Comparison of ENCODE assay signal across 1 cellular context in the genomic region with DNA sequence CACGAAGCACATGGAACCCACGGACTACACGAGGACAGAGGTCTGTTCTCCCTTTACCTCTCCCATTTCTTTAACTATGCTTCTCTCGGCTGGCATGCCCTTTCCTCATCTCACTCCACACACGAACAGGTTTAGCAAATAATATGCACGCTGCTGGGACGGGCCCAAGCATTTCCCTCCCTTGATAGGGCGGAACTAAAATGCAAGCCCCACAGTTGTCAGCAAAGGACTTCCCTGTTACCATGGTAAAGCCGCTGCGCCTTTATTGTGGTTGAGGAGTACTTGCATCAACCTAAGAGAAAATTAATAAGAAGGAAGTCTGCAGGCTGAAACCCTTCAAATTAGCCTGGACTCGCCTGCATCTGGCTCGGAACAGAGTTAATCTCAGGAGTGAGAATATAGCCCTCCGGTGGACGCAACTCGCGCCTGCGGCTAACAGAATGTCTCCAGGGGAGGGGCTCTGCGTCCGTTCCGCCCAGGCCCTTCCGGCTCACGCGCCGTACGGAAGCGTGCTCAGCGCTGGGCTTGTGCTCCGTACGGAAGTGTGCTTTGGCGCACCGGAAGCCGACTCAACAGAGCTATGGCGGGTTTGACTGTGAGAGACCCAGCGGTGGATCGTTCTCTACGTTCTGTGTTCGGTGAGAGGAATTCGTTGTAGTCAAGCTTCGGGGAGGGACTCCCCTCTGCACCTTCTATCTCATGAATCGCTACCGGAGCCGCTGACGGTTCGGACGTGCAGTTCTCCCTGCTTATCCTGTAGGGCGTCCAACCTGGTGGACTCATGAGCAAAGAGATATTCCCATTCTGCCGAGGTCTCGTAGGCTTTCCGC.
TF ChIP-seq lines count a peak whose summit lies in the region.

A gene with protein sequence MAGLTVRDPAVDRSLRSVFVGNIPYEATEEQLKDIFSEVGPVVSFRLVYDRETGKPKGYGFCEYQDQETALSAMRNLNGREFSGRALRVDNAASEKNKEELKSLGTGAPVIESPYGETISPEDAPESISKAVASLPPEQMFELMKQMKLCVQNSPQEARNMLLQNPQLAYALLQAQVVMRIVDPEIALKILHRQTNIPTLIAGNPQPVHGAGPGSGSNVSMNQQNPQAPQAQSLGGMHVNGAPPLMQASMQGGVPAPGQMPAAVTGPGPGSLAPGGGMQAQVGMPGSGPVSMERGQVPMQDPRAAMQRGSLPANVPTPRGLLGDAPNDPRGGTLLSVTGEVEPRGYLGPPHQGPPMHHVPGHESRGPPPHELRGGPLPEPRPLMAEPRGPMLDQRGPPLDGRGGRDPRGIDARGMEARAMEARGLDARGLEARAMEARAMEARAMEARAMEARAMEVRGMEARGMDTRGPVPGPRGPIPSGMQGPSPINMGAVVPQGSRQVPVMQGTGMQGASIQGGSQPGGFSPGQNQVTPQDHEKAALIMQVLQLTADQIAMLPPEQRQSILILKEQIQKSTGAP (plus strand): TSS at position 555 of the 830 bp plus-strand sequence. CDS start 26 bp downstream, at position 581.

TF ChIP-seq in HepG2, 621 proteins besides CTCF, POLR2A, EP300 and RAD21 (continued from another document and continues in another):
- TF ChIP-seq NCOR1 (IDR thresholded peaks at IDR 0.05; ENCODE audit: borderline replicate concordance, low read length) (no peak), SIX1 (CRISPR knock-in tag; IDR thresholded peaks at IDR 0.05; ENCODE audit: borderline replicate concordance) (no peak), ZNF678 (CRISPR knock-in tag; IDR thresholded peaks at IDR 0.05) (no peak), JUND (CRISPR knock-in tag; IDR thresholded peaks at IDR 0.05) (no peak), SAP130 (CRISPR knock-in tag; IDR thresholded peaks at IDR 0.05; ENCODE audit: low read depth) (peak; percentile 77), ZNF709 (CRISPR knock-in tag; IDR thresholded peaks at IDR 0.05) (no peak; the same call in 1 of the 2 replicates), ZNF788 (CRISPR knock-in tag; IDR thresholded peaks at IDR 0.05; ENCODE audit: borderline replicate concordance) (no peak; the same call in 1 of the 2 replicates), RARG (CRISPR knock-in tag; IDR thresholded peaks at IDR 0.05; ENCODE audit: low read depth) (no peak), RBFOX2 (IDR thresholded peaks at IDR 0.05; ENCODE audit: low read depth, low read length) (peak; percentile 65), POLR2AphosphoS5 (IDR thresholded peaks at IDR 0.05; ENCODE audit: low read depth, low read length) (peak; percentile 87), GTF3A (CRISPR knock-in tag; conservative IDR thresholded peaks at IDR 0.05) (no peak), PHF20 (CRISPR knock-in tag; IDR thresholded peaks at IDR 0.05) (peak; percentile 84), TAF15 (IDR thresholded peaks at IDR 0.05; ENCODE audit: low read depth, low read length, poor library complexity, severe bottlenecking) (no peak), SMYD3 (CRISPR knock-in tag; IDR thresholded peaks at IDR 0.05) (no peak)
- TF ChIP-seq, protein P1, sequence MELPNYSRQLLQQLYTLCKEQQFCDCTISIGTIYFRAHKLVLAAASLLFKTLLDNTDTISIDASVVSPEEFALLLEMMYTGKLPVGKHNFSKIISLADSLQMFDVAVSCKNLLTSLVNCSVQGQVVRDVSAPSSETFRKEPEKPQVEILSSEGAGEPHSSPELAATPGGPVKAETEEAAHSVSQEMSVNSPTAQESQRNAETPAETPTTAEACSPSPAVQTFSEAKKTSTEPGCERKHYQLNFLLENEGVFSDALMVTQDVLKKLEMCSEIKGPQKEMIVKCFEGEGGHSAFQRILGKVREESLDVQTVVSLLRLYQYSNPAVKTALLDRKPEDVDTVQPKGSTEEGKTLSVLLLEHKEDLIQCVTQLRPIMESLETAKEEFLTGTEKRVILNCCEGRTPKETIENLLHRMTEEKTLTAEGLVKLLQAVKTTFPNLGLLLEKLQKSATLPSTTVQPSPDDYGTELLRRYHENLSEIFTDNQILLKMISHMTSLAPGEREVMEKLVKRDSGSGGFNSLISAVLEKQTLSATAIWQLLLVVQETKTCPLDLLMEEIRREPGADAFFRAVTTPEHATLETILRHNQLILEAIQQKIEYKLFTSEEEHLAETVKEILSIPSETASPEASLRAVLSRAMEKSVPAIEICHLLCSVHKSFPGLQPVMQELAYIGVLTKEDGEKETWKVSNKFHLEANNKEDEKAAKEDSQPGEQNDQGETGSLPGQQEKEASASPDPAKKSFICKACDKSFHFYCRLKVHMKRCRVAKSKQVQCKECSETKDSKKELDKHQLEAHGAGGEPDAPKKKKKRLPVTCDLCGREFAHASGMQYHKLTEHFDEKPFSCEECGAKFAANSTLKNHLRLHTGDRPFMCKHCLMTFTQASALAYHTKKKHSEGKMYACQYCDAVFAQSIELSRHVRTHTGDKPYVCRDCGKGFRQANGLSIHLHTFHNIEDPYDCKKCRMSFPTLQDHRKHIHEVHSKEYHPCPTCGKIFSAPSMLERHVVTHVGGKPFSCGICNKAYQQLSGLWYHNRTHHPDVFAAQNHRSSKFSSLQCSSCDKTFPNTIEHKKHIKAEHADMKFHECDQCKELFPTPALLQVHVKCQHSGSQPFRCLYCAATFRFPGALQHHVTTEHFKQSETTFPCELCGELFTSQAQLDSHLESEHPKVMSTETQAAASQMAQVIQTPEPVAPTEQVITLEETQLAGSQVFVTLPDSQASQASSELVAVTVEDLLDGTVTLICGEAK (IDR thresholded peaks at IDR 0.05), result peak; percentile 66
- TF ChIP-seq, protein P1 (CRISPR knock-in tag; IDR thresholded peaks at IDR 0.05), result no peak
- TF ChIP-seq, protein P2, sequence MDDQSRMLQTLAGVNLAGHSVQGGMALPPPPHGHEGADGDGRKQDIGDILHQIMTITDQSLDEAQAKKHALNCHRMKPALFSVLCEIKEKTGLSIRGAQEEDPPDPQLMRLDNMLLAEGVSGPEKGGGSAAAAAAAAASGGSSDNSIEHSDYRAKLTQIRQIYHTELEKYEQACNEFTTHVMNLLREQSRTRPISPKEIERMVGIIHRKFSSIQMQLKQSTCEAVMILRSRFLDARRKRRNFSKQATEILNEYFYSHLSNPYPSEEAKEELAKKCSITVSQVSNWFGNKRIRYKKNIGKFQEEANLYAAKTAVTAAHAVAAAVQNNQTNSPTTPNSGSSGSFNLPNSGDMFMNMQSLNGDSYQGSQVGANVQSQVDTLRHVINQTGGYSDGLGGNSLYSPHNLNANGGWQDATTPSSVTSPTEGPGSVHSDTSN (CRISPR knock-in tag; IDR thresholded peaks at IDR 0.05; ENCODE audit: borderline replicate concordance), result no peak
- TF ChIP-seq, protein P3, sequence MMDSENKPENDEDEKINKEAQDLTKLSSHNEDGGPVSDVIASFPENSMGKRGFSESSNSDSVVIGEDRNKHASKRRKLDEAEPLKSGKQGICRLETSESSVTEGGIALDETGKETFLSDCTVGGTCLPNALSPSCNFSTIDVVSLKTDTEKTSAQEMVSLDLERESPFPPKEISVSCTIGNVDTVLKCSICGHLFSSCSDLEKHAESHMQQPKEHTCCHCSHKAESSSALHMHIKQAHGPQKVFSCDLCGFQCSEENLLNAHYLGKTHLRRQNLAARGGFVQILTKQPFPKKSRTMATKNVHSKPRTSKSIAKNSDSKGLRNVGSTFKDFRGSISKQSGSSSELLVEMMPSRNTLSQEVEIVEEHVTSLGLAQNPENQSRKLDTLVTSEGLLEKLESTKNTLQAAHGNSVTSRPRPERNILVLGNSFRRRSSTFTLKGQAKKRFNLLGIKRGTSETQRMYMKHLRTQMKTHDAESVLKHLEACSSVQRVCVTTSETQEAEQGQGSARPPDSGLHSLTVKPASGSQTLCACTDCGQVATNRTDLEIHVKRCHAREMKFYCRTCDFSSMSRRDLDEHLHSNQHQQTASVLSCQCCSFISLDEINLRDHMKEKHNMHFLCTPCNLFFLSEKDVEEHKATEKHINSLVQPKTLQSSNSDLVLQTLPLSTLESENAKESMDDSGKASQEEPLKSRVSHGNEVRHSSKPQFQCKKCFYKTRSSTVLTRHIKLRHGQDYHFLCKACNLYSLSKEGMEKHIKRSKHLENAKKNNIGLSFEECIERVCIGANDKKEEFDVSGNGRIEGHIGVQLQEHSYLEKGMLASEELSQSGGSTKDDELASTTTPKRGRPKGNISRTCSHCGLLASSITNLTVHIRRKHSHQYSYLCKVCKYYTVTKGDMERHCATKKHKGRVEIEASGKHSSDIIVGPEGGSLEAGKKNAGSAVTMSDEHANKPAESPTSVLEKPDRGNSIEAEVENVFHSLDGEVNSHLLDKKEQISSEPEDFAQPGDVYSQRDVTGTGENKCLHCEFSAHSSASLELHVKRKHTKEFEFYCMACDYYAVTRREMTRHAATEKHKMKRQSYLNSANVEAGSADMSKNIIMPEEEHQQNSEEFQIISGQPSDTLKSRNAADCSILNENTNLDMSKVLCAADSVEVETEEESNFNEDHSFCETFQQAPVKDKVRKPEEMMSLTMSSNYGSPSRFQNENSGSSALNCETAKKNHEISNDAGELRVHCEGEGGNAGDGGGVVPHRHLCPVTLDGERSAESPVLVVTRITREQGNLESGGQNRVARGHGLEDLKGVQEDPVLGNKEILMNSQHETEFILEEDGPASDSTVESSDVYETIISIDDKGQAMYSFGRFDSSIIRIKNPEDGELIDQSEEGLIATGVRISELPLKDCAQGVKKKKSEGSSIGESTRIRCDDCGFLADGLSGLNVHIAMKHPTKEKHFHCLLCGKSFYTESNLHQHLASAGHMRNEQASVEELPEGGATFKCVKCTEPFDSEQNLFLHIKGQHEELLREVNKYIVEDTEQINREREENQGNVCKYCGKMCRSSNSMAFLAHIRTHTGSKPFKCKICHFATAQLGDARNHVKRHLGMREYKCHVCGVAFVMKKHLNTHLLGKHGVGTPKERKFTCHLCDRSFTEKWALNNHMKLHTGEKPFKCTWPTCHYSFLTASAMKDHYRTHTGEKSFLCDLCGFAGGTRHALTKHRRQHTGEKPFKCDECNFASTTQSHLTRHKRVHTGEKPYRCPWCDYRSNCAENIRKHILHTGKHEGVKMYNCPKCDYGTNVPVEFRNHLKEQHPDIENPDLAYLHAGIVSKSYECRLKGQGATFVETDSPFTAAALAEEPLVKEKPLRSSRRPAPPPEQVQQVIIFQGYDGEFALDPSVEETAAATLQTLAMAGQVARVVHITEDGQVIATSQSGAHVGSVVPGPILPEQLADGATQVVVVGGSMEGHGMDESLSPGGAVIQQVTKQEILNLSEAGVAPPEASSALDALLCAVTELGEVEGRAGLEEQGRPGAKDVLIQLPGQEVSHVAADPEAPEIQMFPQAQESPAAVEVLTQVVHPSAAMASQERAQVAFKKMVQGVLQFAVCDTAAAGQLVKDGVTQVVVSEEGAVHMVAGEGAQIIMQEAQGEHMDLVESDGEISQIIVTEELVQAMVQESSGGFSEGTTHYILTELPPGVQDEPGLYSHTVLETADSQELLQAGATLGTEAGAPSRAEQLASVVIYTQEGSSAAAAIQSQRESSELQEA (CRISPR knock-in tag; IDR thresholded peaks at IDR 0.05; ENCODE audit: not compliant biosample characterization), result no peak
- TF ChIP-seq, protein P4, sequence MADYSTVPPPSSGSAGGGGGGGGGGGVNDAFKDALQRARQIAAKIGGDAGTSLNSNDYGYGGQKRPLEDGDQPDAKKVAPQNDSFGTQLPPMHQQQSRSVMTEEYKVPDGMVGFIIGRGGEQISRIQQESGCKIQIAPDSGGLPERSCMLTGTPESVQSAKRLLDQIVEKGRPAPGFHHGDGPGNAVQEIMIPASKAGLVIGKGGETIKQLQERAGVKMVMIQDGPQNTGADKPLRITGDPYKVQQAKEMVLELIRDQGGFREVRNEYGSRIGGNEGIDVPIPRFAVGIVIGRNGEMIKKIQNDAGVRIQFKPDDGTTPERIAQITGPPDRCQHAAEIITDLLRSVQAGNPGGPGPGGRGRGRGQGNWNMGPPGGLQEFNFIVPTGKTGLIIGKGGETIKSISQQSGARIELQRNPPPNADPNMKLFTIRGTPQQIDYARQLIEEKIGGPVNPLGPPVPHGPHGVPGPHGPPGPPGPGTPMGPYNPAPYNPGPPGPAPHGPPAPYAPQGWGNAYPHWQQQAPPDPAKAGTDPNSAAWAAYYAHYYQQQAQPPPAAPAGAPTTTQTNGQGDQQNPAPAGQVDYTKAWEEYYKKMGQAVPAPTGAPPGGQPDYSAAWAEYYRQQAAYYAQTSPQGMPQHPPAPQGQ (CRISPR knock-in tag; IDR thresholded peaks at IDR 0.05; ENCODE audit: borderline replicate concordance), result no peak
- TF ChIP-seq, protein P5, sequence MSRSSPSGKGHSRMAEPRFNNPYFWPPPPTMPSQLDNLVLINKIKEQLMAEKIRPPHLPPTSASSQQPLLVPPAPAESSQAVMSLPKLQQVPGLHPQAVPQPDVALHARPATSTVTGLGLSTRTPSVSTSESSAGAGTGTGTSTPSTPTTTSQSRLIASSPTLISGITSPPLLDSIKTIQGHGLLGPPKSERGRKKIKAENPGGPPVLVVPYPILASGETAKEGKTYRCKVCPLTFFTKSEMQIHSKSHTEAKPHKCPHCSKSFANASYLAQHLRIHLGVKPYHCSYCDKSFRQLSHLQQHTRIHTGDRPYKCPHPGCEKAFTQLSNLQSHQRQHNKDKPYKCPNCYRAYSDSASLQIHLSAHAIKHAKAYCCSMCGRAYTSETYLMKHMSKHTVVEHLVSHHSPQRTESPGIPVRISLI (CRISPR knock-in tag; IDR thresholded peaks at IDR 0.05; ENCODE audit: borderline replicate concordance), result no peak
